In the genomic region with DNA sequence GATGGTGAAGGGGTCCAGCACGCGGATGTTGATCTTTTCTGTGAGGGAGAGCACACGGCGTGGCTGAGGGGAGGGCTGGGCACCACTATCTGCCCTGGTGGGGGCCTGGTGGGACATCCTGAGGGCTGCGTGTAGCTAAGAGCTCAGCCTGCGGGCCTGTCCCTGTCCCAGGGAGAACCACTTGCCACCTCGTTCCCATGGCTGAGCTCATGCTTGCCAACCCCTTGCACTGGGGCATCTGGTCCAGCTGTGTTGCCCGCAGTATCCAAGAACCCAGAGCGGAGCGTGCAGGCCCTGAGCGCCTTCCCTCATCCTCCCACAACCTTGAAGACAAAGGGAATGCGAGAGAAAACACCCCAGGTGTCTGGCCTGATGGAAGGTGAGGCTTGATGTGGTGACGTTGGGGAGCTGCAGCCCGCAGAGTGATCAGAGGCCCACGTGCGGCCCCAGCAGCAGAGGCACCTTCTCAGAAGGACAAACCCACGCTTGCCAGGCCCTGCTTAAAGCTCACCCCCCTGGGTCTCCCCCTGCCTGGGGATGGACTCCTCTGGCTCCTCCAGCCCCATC, we compare ENCODE assay signal across 16 cellular contexts.
"Had no signal": no experiment of that assay in that cellular context is flagged by ENCODE, and none has a peak within 500 bp of the region (broad histone marks: within the 10 kb centered on the region; RNA-seq: fewer than 3 reads in every experiment).

No MANE protein-coding gene starts in this region.

- H3K9me3 ChIP-seq: body of pancreas, esophagus muscularis mucosa, psoas muscle, stomach, uterus had no signal

- H3K4me1 ChIP-seq: body of pancreas, esophagus muscularis mucosa, psoas muscle, stomach, uterus had no signal

- FAIRE-seq: endometrium had no signal

- H3K27ac ChIP-seq: body of pancreas, esophagus muscularis mucosa, psoas muscle, stomach, uterus had no signal

- H3K36me3 ChIP-seq: uterus had no signal

- DNase-seq: activated CD4-positive, alpha-beta T cell treated with anti-CD3 and anti-CD28 coated beads for 48 hours; activated effector memory CD4-positive, alpha-beta T cell treated with anti-CD3 and anti-CD28 coated beads, Interleukin-2, amount 50 U/mL, for 16 hours; activated T-cell treated with anti-CD3 and anti-CD28 coated beads, Interleukin-2, amount 50 U/mL, for 4 hours; amniotic stem cell; body of pancreas; dermis blood vessel endothelial cell; immature natural killer cell; naive thymus-derived CD4-positive, alpha-beta T cell; nucleus accumbens; stimulated activated CD4-positive, alpha-beta T cell treated with anti-CD3 and anti-CD28 coated beads, Interleukin-4, amount 100 ng/mL, for 1 hour; stimulated activated CD8-positive, alpha-beta memory T cell treated with anti-CD3 and anti-CD28 coated beads, Interleukin-4, amount 100 ng/mL, for 48 hours; stomach; uterus had no signal

- H3K4me3 ChIP-seq: body of pancreas, esophagus muscularis mucosa, psoas muscle, stomach, uterus had no signal

- H3K27me3 ChIP-seq: body of pancreas, esophagus muscularis mucosa, stomach, uterus had no signal
